8 cellular contexts compared by ENCODE assay signal in genomic region chr19:47514869-47515588, GRCh38. TPM values are rescaled to one million over a fixed set of nuclear protein-coding genes. Genes with fewer than 3 reads are reported as not detected.
DNase-seq lines count a peak whose midpoint lies in the region; TF ChIP-seq lines count a peak whose summit lies in the region.

NAPA (minus strand) TSS chr19:47515063; CDS start chr19:47514940, 123 bp downstream.

- H3K9me3 ChIP-seq in neuron (ENCODE audit: low read length) = no peaks in the 10 kb centered on the region
- no peaks in the 10 kb centered on the region for H3K9me3 ChIP-seq in subcutaneous abdominal adipose tissue (ENCODE audit: control insufficient read depth in 5 of 5, low read length in 5 of 5)

- H2AFZ ChIP-seq in neuron (ENCODE audit: low read depth, low read length) = peak within 1 kb of the TSS; percentile 86

- CTCF ChIA-PET in activated naive CD4-positive, alpha-beta T cell treated with anti-CD3 and anti-CD28 coated beads for 36 hours (lab: Charles Lee) = interaction anchor here (0.6 to 3.0 kb wide), 13 partner anchors 9 to 259 kb away, joined by 3 to 20 read pairs (median 3); partner anchors contain the start of genes CCDC9 and KPTN

- H3K27me3 ChIP-seq in neuron (ENCODE audit: insufficient read depth, low read length) (no peaks in the 10 kb centered on the region), subcutaneous abdominal adipose tissue (ENCODE audit: control insufficient read depth in 5 of 5, insufficient read depth in 4 of 5, low read length in 5 of 5) (peaks cover 0 to 3% (median 0%) of the 10 kb centered on the region in 5 donors)

- H3K4me3 ChIP-seq in HFF-Myc (replicated peaks; ENCODE audit: low read depth, low read length) (peak within 1 kb of the TSS; percentile 87), neuron (ENCODE audit: low read length) (peak within 1 kb of the TSS; percentile 90), subcutaneous abdominal adipose tissue (ENCODE audit: low read depth in 1 of 5, low read length in 5 of 5) (peak within 1 kb of the TSS; percentile 81 to 99 (median 96))

- peaks cover 1% of the 10 kb centered on the region for H3K36me3 Mint-ChIP-seq in activated naive CD4-positive, alpha-beta T cell treated with anti-CD3 and anti-CD28 coated beads for 36 hours (ENCODE audit: low read depth)

- H3K36me3 ChIP-seq in neuron (ENCODE audit: insufficient read depth, low read length) (no peaks in the 10 kb centered on the region), subcutaneous abdominal adipose tissue (ENCODE audit: control insufficient read depth in 5 of 5, insufficient read depth in 5 of 5, low read length in 5 of 5) (peaks cover 0 to 5% (median 0%) of the 10 kb centered on the region in 5 donors)

- intact Hi-C loops in activated naive CD4-positive, alpha-beta T cell treated with anti-CD3 and anti-CD28 coated beads for 36 hours (cut with micrococcal nuclease) = loop anchor here (1.0 to 5.0 kb wide), 9 partner anchors 31 to 807 kb away; partner anchors contain the start of genes DHX34 and KPTN

- DNase-seq in GM03348 (ENCODE audit: low spot score) = peak; percentile 100
- DNase-seq in HFF-Myc (ENCODE audit: extremely low read depth, low read depth) = peak; percentile 99
- DNase-seq in NAMALWA (ENCODE audit: low spot score) = peak; percentile 100
- peak; percentile 98 for DNase-seq in SK-N-DZ (ENCODE audit: low spot score)
- DNase-seq in activated naive CD4-positive, alpha-beta T cell treated with anti-CD3 and anti-CD28 coated beads for 36 hours = peak; percentile 100
- peak; percentile 100 for DNase-seq in foreskin melanocyte

- peak within 1 kb of the TSS; percentile 97 for H3K27ac Mint-ChIP-seq in activated naive CD4-positive, alpha-beta T cell treated with anti-CD3 and anti-CD28 coated beads for 36 hours

- H3K27ac ChIP-seq in subcutaneous abdominal adipose tissue (ENCODE audit: low read depth, low read length) = peak within 1 kb of the TSS; percentile 96

- no peaks in the 10 kb centered on the region for H3K27me3 Mint-ChIP-seq in activated naive CD4-positive, alpha-beta T cell treated with anti-CD3 and anti-CD28 coated beads for 36 hours (ENCODE audit: low read depth)

- no peak for TF ChIP-seq CTCF in HFF-Myc (IDR thresholded peaks at IDR 0.05; ENCODE audit: low read depth, low read length, missing control alignments)

- peaks cover 81% of the 10 kb centered on the region for H3K4me1 Mint-ChIP-seq in activated naive CD4-positive, alpha-beta T cell treated with anti-CD3 and anti-CD28 coated beads for 36 hours (ENCODE audit: low read depth)

- H3K9ac ChIP-seq in subcutaneous abdominal adipose tissue (ENCODE audit: low read length in 5 of 5) = peak within 1 kb of the TSS; percentile 94 to 100 (median 99)

- H3K4me1 ChIP-seq in neuron (ENCODE audit: insufficient read depth, low read length) (peaks cover 20% of the 10 kb centered on the region), subcutaneous abdominal adipose tissue (ENCODE audit: control insufficient read depth in 5 of 5, insufficient read depth in 5 of 5, low read length in 5 of 5) (peaks cover 24 to 55% (median 50%) of the 10 kb centered on the region in 5 donors)

- no peaks in the 10 kb centered on the region for H3K9me3 Mint-ChIP-seq in activated naive CD4-positive, alpha-beta T cell treated with anti-CD3 and anti-CD28 coated beads for 36 hours

- peak within 1 kb of the TSS; percentile 98 for H3K4me3 Mint-ChIP-seq in activated naive CD4-positive, alpha-beta T cell treated with anti-CD3 and anti-CD28 coated beads for 36 hours

RNA-seq across cellular contexts. Expression of gene NAPA, which starts in this region (rescaled TPM):
- polyA plus RNA-seq in SK-N-DZ (2014; cell fraction: cytosol; rRNA removed) = 37.1 and 51.7 TPM in 2 replicates
- 36.0 and 54.8 TPM in 2 replicates for polyA plus RNA-seq in SK-N-DZ (2014; cell fraction: nucleus; rRNA removed)
- 10 to 100 TPM; 72.5 to 75.1 TPM for total RNA-seq in activated naive CD4-positive, alpha-beta T cell treated with anti-CD3 and anti-CD28 coated beads for 36 hours

Comparison
In these comparisons a context has a peak if more than half of its experiments do, and no peak if none do; other contexts are left out.
1. Peak in every context shown above with its lines: DNase-seq, H3K4me3 ChIP-seq and H3K27ac ChIP-seq.